6 cellular contexts compared by ENCODE assay signal in genomic region chr10:94775425-94775824, GRCh38. TPM values are rescaled to one million over a fixed set of nuclear protein-coding genes. Genes with fewer than 3 reads are reported as not detected.
"Had no signal": no experiment of that assay in that cellular context is flagged by ENCODE, and none has a peak within 500 bp of the region (broad histone marks: within the 10 kb centered on the region; RNA-seq: fewer than 3 reads in every experiment).

No MANE protein-coding gene starts in this region.

RNA-seq across cellular contexts. Expression of gene CYP2C19, which starts 12.9 kb away (rescaled TPM):
- total RNA-seq: GM23248, H1, H4, H9, HFFc6 had no signal
- polyA plus RNA-seq: GM23248, GM23338, H1 had no signal
